In genomic region chr12:54173066-54173726, GRCh38 we compare ENCODE assay signal across 9 cellular contexts. TPM values are rescaled to one million over a fixed set of nuclear protein-coding genes. Genes with fewer than 3 reads are reported as not detected.
DNase-seq lines count a peak whose midpoint lies in the region; ATAC-seq and FAIRE-seq lines count a peak whose summit lies in the region.
"Had no signal": no experiment of that assay in that cellular context is flagged by ENCODE, and none has a peak within 500 bp of the region (broad histone marks: within the 10 kb centered on the region; RNA-seq: fewer than 3 reads in every experiment).

No MANE protein-coding gene starts in this region.

- H3K27me3 ChIP-seq in iPS-15b (ENCODE audit: control insufficient read depth, insufficient read depth, low read length) (peaks cover 76% of the 10 kb centered on the region), small intestine (ENCODE audit: control insufficient read depth in 2 of 2, insufficient read depth in 2 of 2, low read length in 2 of 2) (peaks cover 7 to 18% of the 10 kb centered on the region in 2 donors)

- H3K27ac ChIP-seq in small intestine (ENCODE audit: low read depth in 1 of 2, low read length in 1 of 2): no peak overlapping the region
- H3K27ac ChIP-seq: A549 had no signal

- no peak for ATAC-seq in HG03039 (IDR thresholded peaks at IDR 0.05; ENCODE audit: unreplicated experiment)
- no peak for ATAC-seq in GM21619 (IDR thresholded peaks at IDR 0.05; ENCODE audit: unreplicated experiment)
- ATAC-seq: A549 had no signal

- H3K4me1 ChIP-seq in iPS-15b (ENCODE audit: control insufficient read depth, insufficient read depth, low read length) (peaks cover 4% of the 10 kb centered on the region), small intestine (ENCODE audit: control insufficient read depth in 2 of 2, insufficient read depth in 1 of 2, low read depth in 1 of 2, low read length in 1 of 2) (no peaks in the 10 kb centered on the region)
- H3K4me1 ChIP-seq: A549 had no signal

- FAIRE-seq in small intestine (lab: Jason Lieb, UNC): no peak
- FAIRE-seq: A549 had no signal

- peak; percentile 5 to 34 for DNase-seq in NCI-H2081 (lab: John Stamatoyannopoulos, UW)
- DNase-seq in NCI-H2081 treated with DMSO at 0.1 percent for 48 hours (lab: John Stamatoyannopoulos, UW): no peak
- DNase-seq in NCI-H748 treated with DMSO at 0.1 percent for 48 hours (lab: John Stamatoyannopoulos, UW): peak; percentile 60
- DNase-seq in amniotic stem cell (lab: John Stamatoyannopoulos, UW): peak; percentile 1
- DNase-seq in small intestine: peak; percentile 19

- H3K9me3 ChIP-seq in iPS-15b (ENCODE audit: control insufficient read depth, insufficient read depth, low read length) (no peaks in the 10 kb centered on the region), small intestine (ENCODE audit: control insufficient read depth, low read depth) (no peaks in the 10 kb centered on the region)
- H3K9me3 ChIP-seq: A549 had no signal

- 2% methylated on average over 44 to 60 of the region's 60 CpGs for WGBS in small intestine, 3 donors

- H3K36me3 ChIP-seq in iPS-15b (ENCODE audit: control insufficient read depth, insufficient read depth, low read length) (no peaks in the 10 kb centered on the region), small intestine (ENCODE audit: control insufficient read depth in 2 of 2, insufficient read depth in 2 of 2, low read length in 2 of 2) (no peaks in the 10 kb centered on the region)

- peak overlapping the region; percentile 64 for H3K4me3 ChIP-seq in iPS-15b (ENCODE audit: low read depth, low read length)
- H3K4me3 ChIP-seq in small intestine (ENCODE audit: low read depth in 1 of 2, low read length in 2 of 2): peak overlapping the region in 1 of 2 donors; percentile 32
- H3K4me3 ChIP-seq: A549 had no signal

- no peak overlapping the region for H3K9ac ChIP-seq in iPS-15b (ENCODE audit: low read depth, low read length)

RNA-seq across cellular contexts. Expression of gene SMUG1, which starts 15.6 kb away (rescaled TPM):
- polyA plus RNA-seq in small intestine: 10 to 100 TPM; 25.9 to 83.9 (median 53.5) TPM
